Comparison of ENCODE assay signal across 17 cellular contexts in the genomic region with DNA sequence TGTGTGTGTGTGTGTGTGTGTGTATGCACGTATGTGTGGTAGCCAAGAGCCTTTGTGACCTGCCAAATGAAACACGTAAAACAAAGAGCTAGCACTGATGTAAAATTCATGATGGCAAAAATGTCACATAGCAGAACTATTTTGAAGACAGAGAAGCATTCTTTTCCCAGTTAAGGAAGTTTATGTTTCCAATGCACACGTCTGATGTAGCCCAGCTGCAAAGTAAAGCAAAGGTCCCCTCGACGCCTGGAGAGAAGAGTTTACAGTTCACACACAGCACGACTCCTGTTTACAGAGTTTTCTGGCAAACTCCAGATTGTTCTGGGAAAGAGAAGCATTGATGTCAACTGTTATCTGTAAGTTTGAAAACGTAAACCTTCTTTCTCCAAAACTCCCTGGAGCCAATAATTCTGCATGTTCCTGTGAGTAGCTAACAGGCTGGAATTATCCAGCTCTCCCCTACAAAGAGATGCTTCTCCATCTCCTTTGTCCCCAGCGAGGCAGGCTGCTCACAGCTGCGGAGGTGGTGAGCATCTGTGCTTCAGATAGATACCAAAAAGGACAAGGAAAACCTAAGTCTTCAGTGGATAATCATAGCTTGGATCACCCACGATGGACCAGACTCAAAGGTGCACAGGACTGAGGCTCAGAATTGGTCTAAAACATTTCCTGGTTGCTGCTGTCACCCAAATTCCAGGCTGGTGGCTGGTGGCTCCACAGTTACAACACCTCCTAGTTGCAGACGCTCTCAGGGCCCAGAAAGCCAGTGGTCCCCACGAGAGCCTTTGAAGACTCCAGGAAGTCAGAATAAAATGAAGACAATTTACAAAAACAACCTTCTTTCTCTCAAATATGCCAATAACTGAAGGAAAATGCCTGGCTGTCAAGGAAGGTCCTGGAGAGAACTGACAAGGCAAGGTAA.
DNase-seq lines count a peak whose midpoint lies in the region; ATAC-seq and TF ChIP-seq lines count a peak whose summit lies in the region.
"Had no signal": no experiment of that assay in that cellular context is flagged by ENCODE, and none has a peak within 500 bp of the region (broad histone marks: within the 10 kb centered on the region; RNA-seq: fewer than 3 reads in every experiment).

No MANE protein-coding gene starts in this region.

- H3K9me3 ChIP-seq in AG04450 (ENCODE audit: control insufficient read depth, insufficient read depth, low read length) (no peaks in the 10 kb centered on the region), right atrium auricular region (no peaks in the 10 kb centered on the region)
- H3K9me3 ChIP-seq: suprapubic skin had no signal

- no peak for ATAC-seq in HG02759 (IDR thresholded peaks at IDR 0.05; ENCODE audit: unreplicated experiment)
- ATAC-seq: activated T-cell treated with anti-CD3 and anti-CD28 coated beads, Interleukin-2, amount 50 U/mL, for 4 hours; T-cell had no signal

- POLR2A ChIA-PET in AG04450 (lab: Yijun Ruan, JAX), result interaction anchor here (0.6 to 1.4 kb wide), 6 partner anchors 11 to 155 kb away, joined by 3 to 8 read pairs (median 5); no protein-coding TSS in a partner anchor

- peak; percentile 72 for DNase-seq in AG04450 (ENCODE audit: low read depth, low spot score)
- peak; percentile 98 for DNase-seq in choroid plexus epithelial cell (ENCODE audit: low read depth)
- peak; percentile 58 for DNase-seq in right atrium auricular region (ENCODE audit: low spot score)
- DNase-seq in posterior vena cava (ENCODE audit: low spot score), result peak; percentile 62
- DNase-seq in activated CD4-positive, alpha-beta T cell treated with anti-CD3 and anti-CD28 coated beads, Interleukin-2, amount 50 U/mL, for 48 hours, result no peak
- DNase-seq in hypothalamus (lab: John Stamatoyannopoulos, UW), result no peak
- no peak for DNase-seq in A172 (ENCODE audit: low spot score)
- DNase-seq: ACHN; activated CD4-positive, alpha-beta T cell treated with anti-CD3 and anti-CD28 coated beads for 1 hour; activated T-cell treated with anti-CD3 and anti-CD28 coated beads, Interleukin-2, amount 50 U/mL, for 4 hours; Calu3; endodermal cell; MM.1S; NCI-H2171 treated with DMSO at 0.1 percent for 48 hours; T-cell had no signal

- H3K4me3 ChIP-seq in AG04450 (ENCODE audit: low read depth, low read length), result no peak overlapping the region
- H3K4me3 ChIP-seq in choroid plexus epithelial cell (ENCODE audit: low read depth, low read length), result no peak overlapping the region
- no peak overlapping the region for H3K4me3 ChIP-seq in right atrium auricular region
- H3K4me3 ChIP-seq: suprapubic skin had no signal

- no peak for TF ChIP-seq CTCF in AG04450 (IDR thresholded peaks at IDR 0.05; ENCODE audit: low read depth, low read length)
- no peak for TF ChIP-seq CTCF in choroid plexus epithelial cell (conservative IDR thresholded peaks at IDR 0.05; ENCODE audit: low read depth, low read length)
- no peak for TF ChIP-seq CTCF in right atrium auricular region (IDR thresholded peaks at IDR 0.05)

- peak overlapping the region; percentile 95 for H3K27ac ChIP-seq in AG04450 (ENCODE audit: low read depth, low read length)
- peak overlapping the region; percentile 56 to 74 for H3K27ac ChIP-seq in right atrium auricular region
- H3K27ac ChIP-seq: suprapubic skin had no signal

- intact Hi-C loops in posterior vena cava (cut with DNase I), result no loop called here

- H3K27me3 ChIP-seq in AG04450 (ENCODE audit: control insufficient read depth, insufficient read depth, low read length), result no peaks in the 10 kb centered on the region
- H3K27me3 ChIP-seq in right atrium auricular region, result no peaks in the 10 kb centered on the region
- H3K27me3 ChIP-seq: suprapubic skin had no signal

- H3K36me3 ChIP-seq in right atrium auricular region, result no peaks in the 10 kb centered on the region

- CTCF ChIA-PET in AG04450 (lab: Charles Lee), result interaction anchor here (0.6 to 1.7 kb wide), 3 partner anchors 83 to 204 kb away, joined by 3 to 4 read pairs (median 3); no protein-coding TSS in a partner anchor

- peaks cover 0 to 26% of the 10 kb centered on the region in 2 donors for H3K4me1 ChIP-seq in right atrium auricular region

Comparison
In these comparisons a context has a peak if more than half of its experiments do, and no peak if none do; other contexts are left out.
1. DNase-seq: peak in AG04450 (single experiment), choroid plexus epithelial cell (single experiment), right atrium auricular region (single experiment) and posterior vena cava (single experiment); none in activated CD4-positive, alpha-beta T cell treated with anti-CD3 and anti-CD28 coated beads, Interleukin-2, amount 50 U/mL, for 48 hours (0 of 2), hypothalamus (0 of 51) and A172 (single experiment).